Comparison of ENCODE assay signal across 9 cellular contexts in the genomic region with DNA sequence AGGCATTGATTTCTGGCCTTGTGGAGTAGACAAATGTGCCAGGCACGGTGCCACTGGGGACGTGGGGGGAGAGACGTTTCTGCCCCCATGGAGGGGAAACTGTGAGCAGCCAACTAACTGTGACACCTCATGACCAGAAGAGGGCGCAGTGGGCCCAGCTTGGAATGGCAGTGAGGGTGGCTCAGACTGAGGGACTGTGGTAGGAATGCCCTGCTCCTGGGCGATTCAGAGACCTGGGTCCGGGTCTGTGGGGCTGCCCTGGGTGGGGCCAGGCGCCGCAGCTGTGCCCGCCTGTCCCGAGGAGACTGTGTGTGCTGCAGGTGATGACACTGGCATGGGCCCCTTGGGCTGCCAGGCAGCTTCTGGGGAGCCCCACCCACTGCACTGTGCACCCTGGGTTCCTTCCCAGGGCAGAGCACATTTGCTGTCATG. TPM values are rescaled to one million over a fixed set of nuclear protein-coding genes. Genes with fewer than 3 reads are reported as not detected.
A peak's percentile ranks its signal among the peaks of the same experiment; 100 is the strongest.
DNase-seq lines count a peak whose midpoint lies in the region; ATAC-seq, FAIRE-seq and TF ChIP-seq lines count a peak whose summit lies in the region.
"Had no signal": no experiment of that assay in that cellular context is flagged by ENCODE, and none has a peak within 500 bp of the region (broad histone marks: within the 10 kb centered on the region; RNA-seq: fewer than 3 reads in every experiment).

No MANE protein-coding gene starts in this region.

- H3K27me3 ChIP-seq in endothelial cell of umbilical vein (ENCODE audit: control insufficient read depth in 2 of 2, insufficient read depth in 2 of 2, low read length in 2 of 2): no peaks in the 10 kb centered on the region

- TF ChIP-seq POLR2A in endothelial cell of umbilical vein (IDR thresholded peaks at IDR 0.05; ENCODE audit: low read depth, low read length): no peak

- no peaks in the 10 kb centered on the region for H3K9me3 ChIP-seq in endothelial cell of umbilical vein (replicated peaks; ENCODE audit: control insufficient read depth, insufficient read depth, low read length)

- H3K79me2 ChIP-seq in endothelial cell of umbilical vein (ENCODE audit: control insufficient read depth, insufficient read depth, low read length): peaks cover 9% of the 10 kb centered on the region

- H3K27ac ChIP-seq in endothelial cell of umbilical vein (ENCODE audit: insufficient read depth, low read depth, low read length): no peak overlapping the region

- H3K4me1 Mint-ChIP-seq in naive B cell: peaks cover 5 to 17% (median 5%) of the 10 kb centered on the region in 3 donors

- CTCF ChIA-PET in GM10248 (lab: Yijun Ruan, JAX): interaction anchor here (0.6 to 7.0 kb wide), 21 partner anchors 9 to 1281 kb away, joined by 3 to 120 read pairs (median 4); a partner anchor contains a TSS
- CTCF ChIA-PET in endothelial cell of umbilical vein (lab: Charles Lee): interaction anchor here (0.8 to 8.3 kb wide), 27 partner anchors 8 to 1281 kb away, joined by 3 to 326 read pairs (median 14); partner anchors contain the start of gene WDR25

- intact Hi-C loops in endothelial cell of umbilical vein (cut with micrococcal nuclease): loop anchor here (1.0 to 10.0 kb wide), 5 partner anchors 141 to 1281 kb away; no protein-coding TSS in a partner anchor

- no TSS peak for BruUV-seq in endothelial cell of umbilical vein (replicated peaks; lab: Mats Ljungman, UMichigan)

- dilution Hi-C loops in endothelial cell of umbilical vein (cut with MboI; ENCODE audit: extremely low pct_ligation_motif_present, low sequenced_read_pairs): no loop called here

- H3K27me3 Mint-ChIP-seq in naive B cell: no peaks in the 10 kb centered on the region

- H3K4me1 ChIP-seq in endothelial cell of umbilical vein (ENCODE audit: control insufficient read depth, extremely low read depth, insufficient read depth, low read length): peaks cover 32% of the 10 kb centered on the region

- no peak overlapping the region for H2AFZ ChIP-seq in endothelial cell of umbilical vein (ENCODE audit: low read depth, low read length)

- H3K9me1 ChIP-seq in endothelial cell of umbilical vein (replicated peaks; ENCODE audit: control insufficient read depth, extremely low read depth, insufficient read depth, low read length): no peaks in the 10 kb centered on the region

- no peak overlapping the region for H3K4me3 Mint-ChIP-seq in naive B cell

- H4K20me1 ChIP-seq in endothelial cell of umbilical vein (replicated peaks; ENCODE audit: control insufficient read depth, extremely low read depth, insufficient read depth, low read length): no peaks in the 10 kb centered on the region

- TF ChIP-seq CTCF in GM10248 (IDR thresholded peaks at IDR 0.05; ENCODE audit: control extremely low read depth, extremely low read depth, low read depth, missing control alignments): peak; percentile 91
- TF ChIP-seq CTCF in endothelial cell of umbilical vein (IDR thresholded peaks at IDR 0.05; ENCODE audit: extremely low read depth in 1 of 2, insufficient read depth in 1 of 2, low read depth in 1 of 2, low read length in 2 of 2): peak; percentile 86 to 90

- H3K27ac Mint-ChIP-seq in naive B cell: no peak overlapping the region

- ATAC-seq in HG02973 (IDR thresholded peaks at IDR 0.05; ENCODE audit: unreplicated experiment) (peak; percentile 60), naive B cell (ENCODE audit: low read depth in 2 of 2) (peak; percentile 63 to 79), HG03460 (IDR thresholded peaks at IDR 0.05; ENCODE audit: unreplicated experiment) (no peak)

- no peak overlapping the region for H3K9ac ChIP-seq in endothelial cell of umbilical vein (replicated peaks; ENCODE audit: extremely low read depth, insufficient read depth, low read length)

- no peaks in the 10 kb centered on the region for H3K9me3 Mint-ChIP-seq in naive B cell

- POLR2A ChIA-PET in GM10248 (lab: Yijun Ruan, JAX): no interaction called here
- POLR2A ChIA-PET in endothelial cell of umbilical vein (lab: Charles Lee): no interaction called here

- H3K4me2 ChIP-seq in endothelial cell of umbilical vein (ENCODE audit: insufficient read depth, low read length): no peak overlapping the region

- DNase-seq in GM10248 (ENCODE audit: extremely low spot score) (peak; percentile 83), NCI-H526 treated with DMSO at 0.1 percent for 48 hours (lab: John Stamatoyannopoulos, UW) (peak; percentile 15), endothelial cell of umbilical vein (ENCODE audit: low read depth, low spot score) (peak; percentile 57), naive B cell (peak; percentile 49)
- peak; percentile 84 for DNase-seq in activated CD8-positive, alpha-beta memory T cell treated with anti-CD3 and anti-CD28 coated beads for 24 hours
- DNase-seq in stimulated activated naive CD4-positive, alpha-beta T cell (lab: John Stamatoyannopoulos, UW): peak; percentile 22 to 73 (median 48)

- H3K4me3 ChIP-seq in endothelial cell of umbilical vein (replicated peaks in 1 of 3; ENCODE audit: insufficient read depth in 1 of 3, low read depth in 1 of 3, low read length in 3 of 3): no peak overlapping the region

- peaks cover 0 to 3% of the 10 kb centered on the region in 2 experiments for H3K36me3 ChIP-seq in endothelial cell of umbilical vein (ENCODE audit: control insufficient read depth in 2 of 2, extremely low read depth in 1 of 2, insufficient read depth in 2 of 2, low read length in 2 of 2)

- peak; percentile 89 for FAIRE-seq in endothelial cell of umbilical vein (lab: Jason Lieb, UNC)
- FAIRE-seq: endometrium had no signal

- no peaks in the 10 kb centered on the region for H3K36me3 Mint-ChIP-seq in naive B cell

TF ChIP-seq in endothelial cell of umbilical vein, 7 proteins besides CTCF, POLR2A, EP300 and RAD21:
- TF ChIP-seq EZH2 (IDR thresholded peaks at IDR 0.05; ENCODE audit: borderline replicate concordance, low read depth, low read length, severe bottlenecking): no peak

RNA-seq across cellular contexts. Expression of gene WDR25, which starts 7.5 kb away (rescaled TPM):
- total RNA-seq in endothelial cell of umbilical vein: 9.8 and 10.4 TPM in 2 replicates
- 25.1 and 32.3 TPM in 2 replicates for polyA plus RNA-seq in endothelial cell of umbilical vein
- polyA plus RNA-seq in endothelial cell of umbilical vein (2011; cell fraction: cytosol; rRNA removed): 16.8 and 17.9 TPM in 2 replicates
- 10.2 and 15.0 TPM in 2 replicates for polyA plus RNA-seq in endothelial cell of umbilical vein (2011; cell fraction: nucleus; rRNA removed)
- 13.7 and 14.0 TPM in 2 replicates for polyA plus RNA-seq in endothelial cell of umbilical vein (2012)
- 15.2 and 16.2 TPM in 2 replicates for polyA minus RNA-seq in endothelial cell of umbilical vein
- 13.5 TPM for polyA minus RNA-seq in endothelial cell of umbilical vein (2011; cell fraction: cytosol; rRNA and poly(A)+ RNA removed)
- 14.7 and 19.6 TPM in 2 replicates for polyA minus RNA-seq in endothelial cell of umbilical vein (2011; cell fraction: nucleus; rRNA and poly(A)+ RNA removed)
- 10 to 100 TPM in 1 of 6 donors, 1 to 10 TPM in 5; 4.6 to 10.9 (median 6.5) TPM for polyA plus RNA-seq in naive B cell (ENCODE audit: low read depth in 6 of 6)

Comparison
In these comparisons a context has a peak if more than half of its experiments do, and no peak if none do; other contexts are left out.
1. DNase-seq: peak in every context shown above with its lines; median percentile 84 in activated CD8-positive, alpha-beta memory T cell treated with anti-CD3 and anti-CD28 coated beads for 24 hours; 83 in GM10248; 57 in endothelial cell of umbilical vein; 49 in naive B cell; 48 in stimulated activated naive CD4-positive, alpha-beta T cell; 15 in NCI-H526 treated with DMSO at 0.1 percent for 48 hours.